Comparison of ENCODE assay signal across 8 cellular contexts in the genomic region with DNA sequence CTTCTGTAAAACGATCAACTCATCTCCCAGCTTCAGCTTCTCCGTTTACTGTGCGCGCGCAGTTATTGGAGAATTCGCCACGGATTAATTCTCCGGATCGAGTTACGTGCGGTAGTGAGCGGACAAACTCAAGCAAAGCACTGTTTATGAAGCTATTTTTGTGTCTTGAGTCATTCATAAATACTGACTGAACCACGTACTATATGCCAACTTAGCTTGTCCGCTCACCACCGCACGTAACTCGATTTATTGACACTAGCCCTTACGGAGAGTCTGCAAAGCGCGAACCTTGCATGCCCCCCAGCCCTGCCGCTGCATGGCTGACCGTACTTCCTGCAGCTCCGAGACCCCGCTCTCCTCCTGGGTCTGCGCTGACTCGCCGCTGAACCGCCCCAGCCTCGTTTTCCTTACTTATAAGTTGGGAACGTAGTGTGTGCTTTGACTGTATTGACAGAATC. TPM values are rescaled to one million over a fixed set of nuclear protein-coding genes. Genes with fewer than 3 reads are reported as not detected.
DNase-seq lines count a peak whose midpoint lies in the region; ATAC-seq and TF ChIP-seq lines count a peak whose summit lies in the region.

No MANE protein-coding gene starts in this region.

- H3K27ac ChIP-seq in left ventricle myocardium inferior (replicated peaks) (peak overlapping the region; percentile 96), psoas muscle (peak overlapping the region; percentile 96)

- H3K27me3 ChIP-seq in left ventricle myocardium inferior (ENCODE audit: low read depth), result no peaks in the 10 kb centered on the region
- H3K27me3 ChIP-seq in psoas muscle (ENCODE audit: insufficient read depth in 3 of 3, low read length in 2 of 3), result no peaks in the 10 kb centered on the region

- peaks cover 9% of the 10 kb centered on the region for H3K36me3 Mint-ChIP-seq in activated naive CD8-positive, alpha-beta T cell

- TF ChIP-seq CTCF in HFF-Myc (IDR thresholded peaks at IDR 0.05; ENCODE audit: low read depth, low read length, missing control alignments) (no peak), left ventricle myocardium inferior (IDR thresholded peaks at IDR 0.05; ENCODE audit: borderline replicate concordance) (no peak), psoas muscle (IDR thresholded peaks at IDR 0.05) (no peak)

- DNase-seq in SIG-M5 treated with dmso at 0.1 percent for 504 hours (lab: John Stamatoyannopoulos, UW; ENCODE audit: unreplicated experiment) (peak; percentile 37), SIG-M5 (lab: John Stamatoyannopoulos, UW) (no peak), HFF-Myc (ENCODE audit: extremely low read depth, low read depth) (no peak), NCI-H146 treated with DMSO at 0.1 percent for 48 hours (lab: John Stamatoyannopoulos, UW; ENCODE audit: unreplicated experiment) (peak; percentile 40), left ventricle myocardium inferior (peak; percentile 27), psoas muscle (no peak), SW 1271 (lab: John Stamatoyannopoulos, UW) (no peak)

- peaks cover 29% of the 10 kb centered on the region for H3K4me1 ChIP-seq in left ventricle myocardium inferior
- H3K4me1 ChIP-seq in psoas muscle, result peaks cover 32% of the 10 kb centered on the region

- H3K4me3 Mint-ChIP-seq in activated naive CD8-positive, alpha-beta T cell, result peak overlapping the region; percentile 98

- H3K4me3 ChIP-seq in HFF-Myc (replicated peaks; ENCODE audit: low read depth, low read length), result peak overlapping the region; percentile 81
- H3K4me3 ChIP-seq in left ventricle myocardium inferior, result peak overlapping the region; percentile 98
- peak overlapping the region; percentile 79 for H3K4me3 ChIP-seq in psoas muscle

- peaks cover 4% of the 10 kb centered on the region for H3K27me3 Mint-ChIP-seq in activated naive CD8-positive, alpha-beta T cell

- peak; percentile 83 to 87 (median 84) for ATAC-seq in psoas muscle

- H3K9me3 Mint-ChIP-seq in activated naive CD8-positive, alpha-beta T cell (ENCODE audit: low read depth), result no peaks in the 10 kb centered on the region

- H3K9me3 ChIP-seq in left ventricle myocardium inferior (replicated peaks), result no peaks in the 10 kb centered on the region
- no peaks in the 10 kb centered on the region for H3K9me3 ChIP-seq in psoas muscle

- WGBS in psoas muscle, 3 donors, result 0 to 1% (median 0%) methylated on average over 30 of the region's 30 CpGs

- H3K36me3 ChIP-seq in left ventricle myocardium inferior, result no peaks in the 10 kb centered on the region
- no peaks in the 10 kb centered on the region for H3K36me3 ChIP-seq in psoas muscle (ENCODE audit: insufficient read depth in 1 of 2, low read depth in 1 of 2)

- peaks cover 51% of the 10 kb centered on the region for H3K4me1 Mint-ChIP-seq in activated naive CD8-positive, alpha-beta T cell (ENCODE audit: low read depth)

- intact Hi-C loops in left ventricle myocardium inferior (cut with micrococcal nuclease), result loop anchor here (5.0 kb wide), 1 partner anchor 66 kb away; no protein-coding TSS in a partner anchor
- intact Hi-C loops in psoas muscle (cut with DNase I), result loop anchor here in 1 of 2 donors (2.0 kb wide), 1 partner anchor 68 kb away; no protein-coding TSS in a partner anchor

- H3K27ac Mint-ChIP-seq in activated naive CD8-positive, alpha-beta T cell, result peak overlapping the region; percentile 76

RNA-seq across cellular contexts. Expression of a gene that starts 0.8 kb away (rescaled TPM):
- total RNA-seq in left ventricle myocardium inferior (7.6 TPM), psoas muscle (10 to 100 TPM; 15.9 to 20.5 (median 18.9) TPM)
- 10 to 100 TPM in 2 of 3 donors, 1 to 10 TPM in 1; 4.8 to 11.6 (median 10.9) TPM for polyA plus RNA-seq in psoas muscle

RNA-seq across cellular contexts. Expression of a gene that starts 18.1 kb away (rescaled TPM):
- total RNA-seq in left ventricle myocardium inferior (3.2 TPM), psoas muscle (1 to 10 TPM in 1 of 4 donors, under 1 TPM in 3; 0.30 to 1.4 (median 0.92) TPM)
- under 1 TPM; 0.35 to 0.53 (median 0.47) TPM for polyA plus RNA-seq in psoas muscle

Comparison
In these comparisons a context has a peak if more than half of its experiments do, and no peak if none do; other contexts are left out.
1. DNase-seq: peak in SIG-M5 treated with dmso at 0.1 percent for 504 hours (single experiment), NCI-H146 treated with DMSO at 0.1 percent for 48 hours (single experiment) and left ventricle myocardium inferior (single experiment); none in SIG-M5 (single experiment), HFF-Myc (single experiment), psoas muscle (0 of 2) and SW 1271 (0 of 2).
2. Peak in every context shown above with its lines, with median percentiles within 50 percentile points of each other: H3K4me3 ChIP-seq.